Comparison of ENCODE assay signal across 19 cellular contexts in genomic region chr15:97991972-97992541, GRCh38.
"Had no signal": no experiment of that assay in that cellular context is flagged by ENCODE, and none has a peak within 500 bp of the region (broad histone marks: within the 10 kb centered on the region; RNA-seq: fewer than 3 reads in every experiment).

No MANE protein-coding gene starts in this region.

- H3K36me3 ChIP-seq: heart left ventricle, neural progenitor cell, prostate gland had no signal

- H3K9ac ChIP-seq: neural progenitor cell, parathyroid adenoma had no signal

- H3K27me3 ChIP-seq: heart left ventricle, neural progenitor cell had no signal

- FAIRE-seq: endometrium, frontal cortex had no signal

- H2AFZ ChIP-seq: neural progenitor cell, parathyroid adenoma had no signal

- DNase-seq: cortex of kidney; dorsolateral prefrontal cortex; effector CD8-positive, alpha-beta T cell; heart left ventricle; hippocampal formation; left colon; mammary epithelial cell; occipital lobe; stimulated activated CD4-positive, alpha-beta T cell treated with anti-CD3 and anti-CD28 coated beads, Interleukin-2, amount 100 ng/mL, for 24 hours; stimulated activated CD4-positive, alpha-beta T cell treated with anti-CD3 and anti-CD28 coated beads, Interleukin-4, amount 100 ng/mL, for 4 hours; stimulated activated naive B cell treated with anti-CD40 and anti-IgM and Interleukin-4, amounts not matched to agents 10 μg/mL and 1 μg/mL and 100 μg/mL, for 72 hours had no signal

- H3K4me3 ChIP-seq: dorsolateral prefrontal cortex, heart left ventricle, neural progenitor cell, prostate gland, skin epidermis had no signal

- H3K79me2 ChIP-seq: parathyroid adenoma had no signal

- H3K9me3 ChIP-seq: prostate gland had no signal

- ATAC-seq: esophagus mucosa; left colon; natural killer cell treated with Interleukin-12 subunit alpha and Interleukin-12 subunit beta and Interleukin-15 and Interleukin-18, amount 100 ng/mL, for 72 hours; stimulated activated naive B cell treated with anti-CD40 and anti-IgM and Interleukin-4, amounts not matched to agents 10 μg/mL and 1 μg/mL and 100 μg/mL, for 72 hours had no signal

- H3K4me2 ChIP-seq: neural progenitor cell had no signal

- H3K4me1 ChIP-seq: neural progenitor cell, parathyroid adenoma, prostate gland had no signal

- H3K27ac ChIP-seq: dorsolateral prefrontal cortex, neural progenitor cell, parathyroid adenoma, prostate gland, skin epidermis had no signal
